Comparison of ENCODE assay signal across 26 cellular contexts in the genomic region with DNA sequence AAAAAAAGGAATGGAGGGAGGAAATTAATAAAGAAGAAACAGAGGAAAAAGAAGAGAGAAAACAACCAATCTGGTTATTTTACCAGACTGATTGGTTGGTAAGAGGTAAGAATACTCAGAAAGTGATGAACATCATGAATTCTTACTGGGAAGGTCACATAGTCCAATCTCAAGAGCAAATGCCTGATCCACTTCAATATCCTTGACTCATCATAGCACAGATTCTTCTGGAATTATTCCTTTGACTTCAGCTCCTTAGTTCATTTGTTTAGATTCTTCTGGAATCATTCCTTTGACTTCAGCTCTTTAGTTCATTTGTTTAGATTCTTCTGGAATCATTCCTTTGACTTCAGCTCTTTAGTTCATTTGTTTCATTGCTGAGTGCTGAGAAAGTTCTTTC.
"Had no signal": no experiment of that assay in that cellular context is flagged by ENCODE, and none has a peak within 500 bp of the region (broad histone marks: within the 10 kb centered on the region; RNA-seq: fewer than 3 reads in every experiment).

No MANE protein-coding gene starts in this region.

- H3K4me3 Mint-ChIP-seq: activated CD4-positive, alpha-beta memory T cell treated with anti-CD3 and anti-CD28 coated beads, Interleukin-2, amount 10 ng/mL, durations not matched to agents 7 days and 5 days; activated CD4-positive, alpha-beta T cell treated with anti-CD3 and anti-CD28 coated beads for 36 hours; activated naive CD8-positive, alpha-beta T cell treated with anti-CD3 and anti-CD28 coated beads, Interleukin-2, amount 10 ng/mL, durations not matched to agents 7 days and 5 days; T-cell had no signal

- H3K36me3 ChIP-seq: adrenal gland had no signal

- DNase-seq: activated CD4-positive, alpha-beta memory T cell treated with anti-CD3 and anti-CD28 coated beads, Interleukin-2, amount 10 ng/mL, durations not matched to agents 7 days and 5 days; activated CD4-positive, alpha-beta T cell treated with anti-CD3 and anti-CD28 coated beads for 36 hours; activated CD4-positive, alpha-beta T cell treated with anti-CD3 and anti-CD28 coated beads, Interleukin-2, amount 50 U/mL, for 1 hour; activated CD4-positive, CD25-positive, alpha-beta regulatory T cell; activated naive CD4-positive, alpha-beta T cell treated with anti-CD3 and anti-CD28 coated beads, Interleukin-2, amount 50 U/mL, for 16 hours; activated naive CD8-positive, alpha-beta T cell treated with anti-CD3 and anti-CD28 coated beads, Interleukin-2, amount 10 ng/mL, durations not matched to agents 7 days and 5 days; activated T-cell treated with anti-CD3 and anti-CD28 coated beads for 4 hours; adrenal gland; anterior cingulate cortex; body of pancreas; central memory CD4-positive, alpha-beta T cell; Karpas-422; NCI-H1105 treated with DMSO at 0.1 percent for 48 hours; NCI-H146; NCI-H187 treated with DMSO at 0.1 percent for 48 hours; NCI-H2081 treated with DMSO at 0.1 percent for 48 hours; NCI-H2171; NCI-H226; NCI-H82; SIG-M5; T-cell; T-helper 2 cell; T1000 had no signal

- H3K9me3 ChIP-seq: adrenal gland, body of pancreas had no signal

- H3K27me3 Mint-ChIP-seq: activated CD4-positive, alpha-beta memory T cell treated with anti-CD3 and anti-CD28 coated beads, Interleukin-2, amount 10 ng/mL, durations not matched to agents 7 days and 5 days; activated CD4-positive, alpha-beta T cell treated with anti-CD3 and anti-CD28 coated beads for 36 hours; activated naive CD8-positive, alpha-beta T cell treated with anti-CD3 and anti-CD28 coated beads, Interleukin-2, amount 10 ng/mL, durations not matched to agents 7 days and 5 days; T-cell had no signal

- H3K27me3 ChIP-seq: adrenal gland, body of pancreas had no signal

- H3K4me3 ChIP-seq: adrenal gland, body of pancreas had no signal

- ATAC-seq: activated CD4-positive, alpha-beta T cell treated with anti-CD3 and anti-CD28 coated beads for 36 hours; body of pancreas; T-cell had no signal

- H3K27ac ChIP-seq: adrenal gland, body of pancreas, VCaP had no signal

- H3K27ac Mint-ChIP-seq: activated CD4-positive, alpha-beta memory T cell treated with anti-CD3 and anti-CD28 coated beads, Interleukin-2, amount 10 ng/mL, durations not matched to agents 7 days and 5 days; activated CD4-positive, alpha-beta T cell treated with anti-CD3 and anti-CD28 coated beads for 36 hours; activated naive CD8-positive, alpha-beta T cell treated with anti-CD3 and anti-CD28 coated beads, Interleukin-2, amount 10 ng/mL, durations not matched to agents 7 days and 5 days; T-cell had no signal

- H3K36me3 Mint-ChIP-seq: activated naive CD8-positive, alpha-beta T cell treated with anti-CD3 and anti-CD28 coated beads, Interleukin-2, amount 10 ng/mL, durations not matched to agents 7 days and 5 days; T-cell had no signal

- H3K4me1 Mint-ChIP-seq: activated CD4-positive, alpha-beta memory T cell treated with anti-CD3 and anti-CD28 coated beads, Interleukin-2, amount 10 ng/mL, durations not matched to agents 7 days and 5 days; activated CD4-positive, alpha-beta T cell treated with anti-CD3 and anti-CD28 coated beads for 36 hours; activated naive CD8-positive, alpha-beta T cell treated with anti-CD3 and anti-CD28 coated beads, Interleukin-2, amount 10 ng/mL, durations not matched to agents 7 days and 5 days; T-cell had no signal

- FAIRE-seq: bronchial epithelial cell, TTC549 had no signal

- H3K4me1 ChIP-seq: adrenal gland, body of pancreas had no signal
